In the genomic region with DNA sequence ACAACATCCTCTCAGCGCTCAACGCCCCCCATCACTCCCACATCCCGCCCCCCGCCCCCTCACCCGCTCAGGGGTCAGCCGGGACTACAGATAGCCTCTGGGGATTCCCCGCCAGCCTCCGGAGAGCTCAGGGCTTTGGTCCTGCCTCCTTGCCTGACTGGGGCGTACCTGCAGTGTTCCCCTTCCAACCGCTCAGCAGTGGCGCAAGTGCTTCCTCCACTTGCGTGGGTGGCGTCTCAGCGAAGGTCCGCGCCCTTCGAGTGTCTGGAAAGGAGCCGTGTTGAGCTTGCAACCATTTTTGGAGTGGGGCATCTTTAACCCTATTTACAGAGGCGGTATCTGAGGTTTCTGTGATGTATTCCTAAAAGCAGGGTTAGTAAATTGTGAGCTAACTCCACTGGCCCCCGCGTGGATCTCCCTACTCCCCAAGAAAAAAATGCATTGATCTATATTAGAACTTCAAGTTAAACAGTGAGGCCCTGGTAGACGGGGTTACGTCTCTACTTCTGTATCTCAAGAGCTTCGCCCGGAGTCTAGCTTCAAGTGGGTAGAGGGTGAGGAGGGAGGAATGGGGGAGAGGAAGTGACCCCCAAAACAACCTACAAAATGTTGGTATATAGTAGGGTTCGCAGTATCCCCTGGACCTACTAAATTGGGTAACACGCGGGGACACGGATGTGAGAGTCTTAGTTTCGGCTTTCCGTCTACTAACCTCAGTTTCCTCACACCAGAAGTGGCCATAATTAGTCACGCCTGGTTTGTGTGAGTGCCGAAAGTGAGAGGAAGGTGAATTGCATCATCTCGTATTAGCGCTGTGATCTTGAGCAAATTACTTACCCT, we compare ENCODE assay signal across 9 cellular contexts. TPM values are rescaled to one million over a fixed set of nuclear protein-coding genes. Genes with fewer than 3 reads are reported as not detected.
DNase-seq lines count a peak whose midpoint lies in the region; ATAC-seq and FAIRE-seq lines count a peak whose summit lies in the region.
"Had no signal": no experiment of that assay in that cellular context is flagged by ENCODE, and none has a peak within 500 bp of the region (broad histone marks: within the 10 kb centered on the region; RNA-seq: fewer than 3 reads in every experiment).

No MANE protein-coding gene starts in this region.

- H3K36me3 Mint-ChIP-seq in activated naive CD8-positive, alpha-beta T cell treated with anti-CD3 and anti-CD28 coated beads, Interleukin-2, amount 10 ng/mL, durations not matched to agents 7 days and 5 days = peaks cover 2% of the 10 kb centered on the region

- peaks cover 89% of the 10 kb centered on the region for H3K27me3 Mint-ChIP-seq in activated naive CD8-positive, alpha-beta T cell treated with anti-CD3 and anti-CD28 coated beads, Interleukin-2, amount 10 ng/mL, durations not matched to agents 7 days and 5 days

- peaks cover 8% of the 10 kb centered on the region for H3K9me3 Mint-ChIP-seq in activated naive CD8-positive, alpha-beta T cell treated with anti-CD3 and anti-CD28 coated beads, Interleukin-2, amount 10 ng/mL, durations not matched to agents 7 days and 5 days

- ATAC-seq in GM21447 (IDR thresholded peaks at IDR 0.05; ENCODE audit: unreplicated experiment) = peak; percentile 85
- ATAC-seq in HG03558 (IDR thresholded peaks at IDR 0.05; ENCODE audit: extremely low read depth, unreplicated experiment) = peak; percentile 63
- ATAC-seq in activated naive CD8-positive, alpha-beta T cell treated with anti-CD3 and anti-CD28 coated beads, Interleukin-2, amount 10 ng/mL, durations not matched to agents 7 days and 5 days (ENCODE audit: low read depth) = peak; percentile 35

- POLR2A ChIA-PET in activated naive CD8-positive, alpha-beta T cell treated with anti-CD3 and anti-CD28 coated beads, Interleukin-2, amount 10 ng/mL, durations not matched to agents 7 days and 5 days (lab: Charles Lee) = interaction anchor here (1.2 kb wide), 1 partner anchor 15 kb away, joined by 3 read pairs; no protein-coding TSS in a partner anchor

- FAIRE-seq in GM18507 (lab: Jason Lieb, UNC) = peak; percentile 89
- FAIRE-seq: endothelial cell of umbilical vein had no signal

- H3K4me3 Mint-ChIP-seq in activated naive CD8-positive, alpha-beta T cell treated with anti-CD3 and anti-CD28 coated beads, Interleukin-2, amount 10 ng/mL, durations not matched to agents 7 days and 5 days = peak overlapping the region; percentile 50

- H3K27ac Mint-ChIP-seq in activated naive CD8-positive, alpha-beta T cell treated with anti-CD3 and anti-CD28 coated beads, Interleukin-2, amount 10 ng/mL, durations not matched to agents 7 days and 5 days = peak overlapping the region; percentile 70

- no peak for DNase-seq in GM18507 (ENCODE audit: extremely low spot score, insufficient read length, low read depth)
- peak; percentile 34 for DNase-seq in activated naive CD8-positive, alpha-beta T cell treated with anti-CD3 and anti-CD28 coated beads, Interleukin-2, amount 10 ng/mL, durations not matched to agents 7 days and 5 days
- DNase-seq in DMS 273 (lab: John Stamatoyannopoulos, UW; ENCODE audit: unreplicated experiment) = no peak
- no peak for DNase-seq in activated effector memory CD4-positive, alpha-beta T cell treated with Interleukin-2 at 50 U/mL for 16 hours
- DNase-seq in NK-92 treated with Interleukin-12 subunit alpha and Interleukin-12 subunit beta, amount 100 ng/mL, for 24 hours (lab: John Stamatoyannopoulos, UW) = no peak
- DNase-seq in cerebellar nuclear complex (lab: John Stamatoyannopoulos, UW) = no peak

- peaks cover 20% of the 10 kb centered on the region for H3K4me1 Mint-ChIP-seq in activated naive CD8-positive, alpha-beta T cell treated with anti-CD3 and anti-CD28 coated beads, Interleukin-2, amount 10 ng/mL, durations not matched to agents 7 days and 5 days

RNA-seq across cellular contexts. Expression of gene NKX3-2, which starts 16.1 kb away (rescaled TPM):
- not detected for total RNA-seq in activated naive CD8-positive, alpha-beta T cell treated with anti-CD3 and anti-CD28 coated beads, Interleukin-2, amount 10 ng/mL, durations not matched to agents 7 days and 5 days
- total RNA-seq: endothelial cell of umbilical vein had no signal

RNA-seq across cellular contexts. Expression of gene RAB28, which starts 44.1 kb away (rescaled TPM):
- total RNA-seq in activated naive CD8-positive, alpha-beta T cell treated with anti-CD3 and anti-CD28 coated beads, Interleukin-2, amount 10 ng/mL, durations not matched to agents 7 days and 5 days = 10 to 100 TPM; 16.4 to 18.5 TPM

Comparison
In these comparisons a context has a peak if more than half of its experiments do, and no peak if none do; other contexts are left out.
1. ATAC-seq: peak in every context shown above with its lines; median percentile 85 in GM21447; 63 in HG03558; 35 in activated naive CD8-positive, alpha-beta T cell treated with anti-CD3 and anti-CD28 coated beads, Interleukin-2, amount 10 ng/mL, durations not matched to agents 7 days and 5 days.